In genomic region chr17:48484256-48484655, GRCh38 we compare ENCODE assay signal across 16 cellular contexts. TPM values are rescaled to one million over a fixed set of nuclear protein-coding genes. Genes with fewer than 3 reads are reported as not detected.
DNase-seq lines count a peak whose midpoint lies in the region; ATAC-seq and TF ChIP-seq lines count a peak whose summit lies in the region.
"Had no signal": no experiment of that assay in that cellular context is flagged by ENCODE, and none has a peak within 500 bp of the region (broad histone marks: within the 10 kb centered on the region; RNA-seq: fewer than 3 reads in every experiment).

No MANE protein-coding gene starts in this region.

- H3K14ac ChIP-seq in mesenchymal stem cell (ENCODE audit: low read length in 2 of 2), result no peak overlapping the region

- H3K27ac ChIP-seq in HUES48 (ENCODE audit: low read depth, low read length), result peak overlapping the region; percentile 45
- H3K27ac ChIP-seq in mesenchymal stem cell (ENCODE audit: low read length, poor library complexity, severe bottlenecking), result peak overlapping the region; percentile 100
- H3K27ac ChIP-seq: esophagus squamous epithelium, vagina had no signal

- peak overlapping the region; percentile 100 for H2BK5ac ChIP-seq in mesenchymal stem cell (ENCODE audit: low read depth, low read length, poor library complexity, severe bottlenecking)

- no peak overlapping the region for H3K4me3 ChIP-seq in AG10803 (ENCODE audit: low read length)
- H3K4me3 ChIP-seq in HUES48 (ENCODE audit: low read depth, low read length), result no peak overlapping the region
- peak overlapping the region in 1 of 2 experiments; percentile 39 for H3K4me3 ChIP-seq in mesenchymal stem cell (ENCODE audit: insufficient read depth in 1 of 2, low read depth in 1 of 2, low read length in 2 of 2)
- H3K4me3 ChIP-seq: esophagus squamous epithelium, vagina had no signal

- H3K9me3 ChIP-seq in HUES48 (ENCODE audit: control insufficient read depth, insufficient read depth, low read length), result no peaks in the 10 kb centered on the region
- no peaks in the 10 kb centered on the region for H3K9me3 ChIP-seq in mesenchymal stem cell (ENCODE audit: control insufficient read depth, low read length)
- H3K9me3 ChIP-seq: esophagus squamous epithelium, vagina had no signal

- peak overlapping the region; percentile 47 to 68 for H3K4ac ChIP-seq in mesenchymal stem cell (ENCODE audit: low read depth in 1 of 2, low read length in 2 of 2)

- 30% methylated on average over 3 of the region's 3 CpGs for WGBS in mesenchymal stem cell

- H4K91ac ChIP-seq in mesenchymal stem cell (ENCODE audit: low read length), result peak overlapping the region; percentile 18

- H3K18ac ChIP-seq in mesenchymal stem cell (ENCODE audit: low read depth in 1 of 2, low read length in 2 of 2), result peak overlapping the region; percentile 73 to 87

- H2AK5ac ChIP-seq in mesenchymal stem cell (ENCODE audit: low read length, severe bottlenecking), result peak overlapping the region; percentile 100

- peak overlapping the region; percentile 77 for H2BK120ac ChIP-seq in mesenchymal stem cell (ENCODE audit: low read depth, low read length)

- H3K27me3 ChIP-seq in HUES48 (ENCODE audit: control insufficient read depth, insufficient read depth, low read length), result peaks cover 15% of the 10 kb centered on the region; the same call in 1 of the 2 replicates
- H3K27me3 ChIP-seq in mesenchymal stem cell (ENCODE audit: control insufficient read depth in 1 of 2, insufficient read depth in 1 of 2, low read length in 2 of 2), result no peaks in the 10 kb centered on the region
- H3K27me3 ChIP-seq: vagina had no signal

- H3K4me1 Mint-ChIP-seq in activated T-helper 1 cell treated with anti-CD3 and anti-CD28 coated beads, Interleukin-12 subunit alpha, Interleukin-12 subunit beta, Interleukin-2, Interleukin-4 antibody, amounts not matched to agents 30 ng/mL and 10 ng/mL and 1 ng/mL, durations not matched to agents 14 hours and 24 hours and 36 hours (ENCODE audit: low read depth), result peaks cover 46% of the 10 kb centered on the region

- no peak overlapping the region for H2AFZ ChIP-seq in mesenchymal stem cell (ENCODE audit: low read depth, low read length)

- H3K4me3 Mint-ChIP-seq in activated T-helper 1 cell treated with anti-CD3 and anti-CD28 coated beads, Interleukin-12 subunit alpha, Interleukin-12 subunit beta, Interleukin-2, Interleukin-4 antibody, amounts not matched to agents 30 ng/mL and 10 ng/mL and 1 ng/mL, durations not matched to agents 14 hours and 24 hours and 36 hours, result no peak overlapping the region
- H3K4me3 Mint-ChIP-seq: activated naive CD4-positive, alpha-beta T cell treated with anti-CD3 and anti-CD28 coated beads, Interleukin-2, amount 50 U/mL, for 24 hours had no signal

- peak; percentile 64 for DNase-seq in AG10803 (ENCODE audit: low read depth)
- DNase-seq in activated T-helper 1 cell treated with anti-CD3 and anti-CD28 coated beads, Interleukin-12 subunit alpha, Interleukin-12 subunit beta, Interleukin-2, Interleukin-4 antibody, amounts not matched to agents 30 ng/mL and 10 ng/mL and 1 ng/mL, durations not matched to agents 14 hours and 24 hours and 36 hours (ENCODE audit: low spot score), result no peak
- DNase-seq in mesenchymal stem cell, result peak; percentile 76
- DNase-seq in germinal center (ENCODE audit: low spot score), result no peak
- no peak for DNase-seq in superior temporal gyrus (ENCODE audit: extremely low spot score)
- DNase-seq: esophagus squamous epithelium; Right ventricle myocardium superior; stimulated activated CD4-positive, alpha-beta T cell treated with anti-CD3 and anti-CD28 coated beads, Interleukin-1b, Interleukin-23, amount 100 ng/mL, for 48 hours had no signal

- H3K9me3 Mint-ChIP-seq in activated T-helper 1 cell treated with anti-CD3 and anti-CD28 coated beads, Interleukin-12 subunit alpha, Interleukin-12 subunit beta, Interleukin-2, Interleukin-4 antibody, amounts not matched to agents 30 ng/mL and 10 ng/mL and 1 ng/mL, durations not matched to agents 14 hours and 24 hours and 36 hours, result no peaks in the 10 kb centered on the region
- H3K9me3 Mint-ChIP-seq: activated naive CD4-positive, alpha-beta T cell treated with anti-CD3 and anti-CD28 coated beads, Interleukin-2, amount 50 U/mL, for 24 hours had no signal

- H2BK15ac ChIP-seq in mesenchymal stem cell (ENCODE audit: low read depth, poor library complexity, severe bottlenecking), result no peak overlapping the region

- no peak for TF ChIP-seq CTCF in AG10803 (conservative IDR thresholded peaks at IDR 0.05; ENCODE audit: low read length)

- no peaks in the 10 kb centered on the region for H3K36me3 ChIP-seq in HUES48 (ENCODE audit: control insufficient read depth, insufficient read depth, low read length)
- no peaks in the 10 kb centered on the region for H3K36me3 ChIP-seq in mesenchymal stem cell (ENCODE audit: control insufficient read depth in 1 of 2, insufficient read depth in 2 of 2, low read depth in 1 of 2, low read length in 2 of 2)
- H3K36me3 ChIP-seq: esophagus squamous epithelium, vagina had no signal

- peak overlapping the region; percentile 70 for H3K27ac Mint-ChIP-seq in activated T-helper 1 cell treated with anti-CD3 and anti-CD28 coated beads, Interleukin-12 subunit alpha, Interleukin-12 subunit beta, Interleukin-2, Interleukin-4 antibody, amounts not matched to agents 30 ng/mL and 10 ng/mL and 1 ng/mL, durations not matched to agents 14 hours and 24 hours and 36 hours
- H3K27ac Mint-ChIP-seq: activated naive CD4-positive, alpha-beta T cell treated with anti-CD3 and anti-CD28 coated beads, Interleukin-2, amount 50 U/mL, for 24 hours had no signal

- H3K9ac ChIP-seq in HUES48 (ENCODE audit: low read depth, low read length) (no peak overlapping the region), mesenchymal stem cell (ENCODE audit: low read length) (peak overlapping the region; percentile 77)

- H3K27me3 Mint-ChIP-seq in activated T-helper 1 cell treated with anti-CD3 and anti-CD28 coated beads, Interleukin-12 subunit alpha, Interleukin-12 subunit beta, Interleukin-2, Interleukin-4 antibody, amounts not matched to agents 30 ng/mL and 10 ng/mL and 1 ng/mL, durations not matched to agents 14 hours and 24 hours and 36 hours (ENCODE audit: insufficient read depth), result no peaks in the 10 kb centered on the region
- H3K27me3 Mint-ChIP-seq: activated naive CD4-positive, alpha-beta T cell treated with anti-CD3 and anti-CD28 coated beads, Interleukin-2, amount 50 U/mL, for 24 hours had no signal

- peak overlapping the region; percentile 71 for H4K8ac ChIP-seq in mesenchymal stem cell (ENCODE audit: low read length)

- no peaks in the 10 kb centered on the region for H3K36me3 Mint-ChIP-seq in activated T-helper 1 cell treated with anti-CD3 and anti-CD28 coated beads, Interleukin-12 subunit alpha, Interleukin-12 subunit beta, Interleukin-2, Interleukin-4 antibody, amounts not matched to agents 30 ng/mL and 10 ng/mL and 1 ng/mL, durations not matched to agents 14 hours and 24 hours and 36 hours (ENCODE audit: low read depth)
- H3K36me3 Mint-ChIP-seq: activated naive CD4-positive, alpha-beta T cell treated with anti-CD3 and anti-CD28 coated beads, Interleukin-2, amount 50 U/mL, for 24 hours had no signal

- ATAC-seq in GM19452 (IDR thresholded peaks at IDR 0.05; ENCODE audit: unreplicated experiment), result no peak
- no peak for ATAC-seq in GM21360 (IDR thresholded peaks at IDR 0.05; ENCODE audit: unreplicated experiment)

- H3K79me1 ChIP-seq in mesenchymal stem cell (replicated peaks; ENCODE audit: low read length, poor library complexity, severe bottlenecking), result no peaks in the 10 kb centered on the region

- H2BK12ac ChIP-seq in mesenchymal stem cell (ENCODE audit: low read length in 2 of 2), result peak overlapping the region; percentile 27 to 97

- intact Hi-C loops in activated T-helper 1 cell treated with anti-CD3 and anti-CD28 coated beads, Interleukin-12 subunit alpha, Interleukin-12 subunit beta, Interleukin-2, Interleukin-4 antibody, amounts not matched to agents 30 ng/mL and 10 ng/mL and 1 ng/mL, durations not matched to agents 14 hours and 24 hours and 36 hours (cut with micrococcal nuclease), result loop anchor here (1.0 to 5.0 kb wide), 2 partner anchors 27 to 42 kb away; no protein-coding TSS in a partner anchor

- peak overlapping the region; percentile 10 for H3K4me2 ChIP-seq in mesenchymal stem cell (ENCODE audit: low read length, poor library complexity, severe bottlenecking)

- H3K4me1 ChIP-seq in HUES48 (ENCODE audit: control insufficient read depth, insufficient read depth, low read length) (peaks cover 7% of the 10 kb centered on the region; the same call in 1 of the 2 replicates), mesenchymal stem cell (ENCODE audit: control insufficient read depth, insufficient read depth, low read depth, low read length) (peaks cover 16% of the 10 kb centered on the region)
- H3K4me1 ChIP-seq: vagina had no signal

- H3K23ac ChIP-seq in mesenchymal stem cell (ENCODE audit: low read length in 2 of 2), result no peak overlapping the region

RNA-seq across cellular contexts. Expression of gene HOXB1, which starts 46.6 kb away (rescaled TPM):
- total RNA-seq in activated T-helper 1 cell treated with anti-CD3 and anti-CD28 coated beads, Interleukin-12 subunit alpha, Interleukin-12 subunit beta, Interleukin-2, Interleukin-4 antibody, amounts not matched to agents 30 ng/mL and 10 ng/mL and 1 ng/mL, durations not matched to agents 14 hours and 24 hours and 36 hours, result not detected in 2 replicates
- polyA plus RNA-seq in mesenchymal stem cell (2013, experiment 1 of 2), result not detected
- polyA plus RNA-seq in mesenchymal stem cell (2013, experiment 2 of 2), result not detected
- total RNA-seq: H1, pulmonary artery endothelial cell, Right ventricle myocardium superior, vagina had no signal
- polyA plus RNA-seq: BJ, H1 had no signal

RNA-seq across cellular contexts. Expression of gene SKAP1, which starts 54.2 kb away (rescaled TPM):
- 48.7 and 51.9 TPM in 2 replicates for total RNA-seq in activated T-helper 1 cell treated with anti-CD3 and anti-CD28 coated beads, Interleukin-12 subunit alpha, Interleukin-12 subunit beta, Interleukin-2, Interleukin-4 antibody, amounts not matched to agents 30 ng/mL and 10 ng/mL and 1 ng/mL, durations not matched to agents 14 hours and 24 hours and 36 hours
- 0.11 TPM for polyA plus RNA-seq in mesenchymal stem cell (2013, experiment 1 of 2)
- polyA plus RNA-seq in mesenchymal stem cell (2013, experiment 2 of 2), result 0.16 TPM
- total RNA-seq: H1, pulmonary artery endothelial cell had no signal
- polyA plus RNA-seq: BJ, H1 had no signal

Comparison
In these comparisons a context has a peak if more than half of its experiments do, and no peak if none do; other contexts are left out.
1. DNase-seq: peak in AG10803 (single experiment) and mesenchymal stem cell (single experiment); none in activated T-helper 1 cell treated with anti-CD3 and anti-CD28 coated beads, Interleukin-12 subunit alpha, Interleukin-12 subunit beta, Interleukin-2, Interleukin-4 antibody, amounts not matched to agents 30 ng/mL and 10 ng/mL and 1 ng/mL, durations not matched to agents 14 hours and 24 hours and 36 hours (single experiment), germinal center (single experiment) and superior temporal gyrus (single experiment).